ENCODE assay signal across 16 cellular contexts in genomic region chr6:43729537-43729936, GRCh38. TPM values are rescaled to one million over a fixed set of nuclear protein-coding genes. Genes with fewer than 3 reads are reported as not detected.
"Had no signal": no experiment of that assay in that cellular context is flagged by ENCODE, and none has a peak within 500 bp of the region (broad histone marks: within the 10 kb centered on the region; RNA-seq: fewer than 3 reads in every experiment).

No MANE protein-coding gene starts in this region.

- H3K27ac ChIP-seq: heart left ventricle, neutrophil, thoracic aorta, uterus had no signal

- ATAC-seq: heart left ventricle; left lobe of liver; naive thymus-derived CD8-positive, alpha-beta T cell; right cardiac atrium; stimulated activated naive B cell treated with anti-CD40 and anti-IgM and Interleukin-4, amounts not matched to agents 10 μg/mL and 1 μg/mL and 100 μg/mL, for 72 hours; stimulated activated naive CD8-positive, alpha-beta T cell treated with anti-CD3 and anti-CD28 coated beads, Interleukin-15, amount 100 ng/mL, for 72 hours had no signal

- DNase-seq: hippocampal formation; kidney glomerular epithelial cell; mammary epithelial cell; naive thymus-derived CD8-positive, alpha-beta T cell; right cardiac atrium; stimulated activated CD4-positive, alpha-beta T cell treated with anti-CD3 and anti-CD28 coated beads, Interleukin-2, amount 100 ng/mL, for 24 hours; stimulated activated CD4-positive, alpha-beta T cell treated with anti-CD3 and anti-CD28 coated beads, Interleukin-4, amount 100 ng/mL, for 4 hours; stimulated activated naive B cell treated with anti-CD40 and anti-IgM and Interleukin-4, amounts not matched to agents 10 μg/mL and 1 μg/mL and 100 μg/mL, for 72 hours; stimulated activated naive CD8-positive, alpha-beta T cell treated with anti-CD3 and anti-CD28 coated beads, Interleukin-15, amount 100 ng/mL, for 72 hours had no signal

- H3K4me3 ChIP-seq: heart left ventricle, thoracic aorta, uterus had no signal

- H3K4me1 ChIP-seq: uterus had no signal

- H3K36me3 ChIP-seq: heart left ventricle, neutrophil, thoracic aorta had no signal

- H3K27me3 ChIP-seq: heart left ventricle, uterus had no signal

- FAIRE-seq: frontal cortex, islet of Langerhans had no signal

RNA-seq across cellular contexts. Expression of gene VEGFA, which starts 40.5 kb away (rescaled TPM):
- polyA plus RNA-seq: naive thymus-derived CD8-positive, alpha-beta T cell had no signal
